15 cellular contexts compared by ENCODE assay signal in the genomic region with DNA sequence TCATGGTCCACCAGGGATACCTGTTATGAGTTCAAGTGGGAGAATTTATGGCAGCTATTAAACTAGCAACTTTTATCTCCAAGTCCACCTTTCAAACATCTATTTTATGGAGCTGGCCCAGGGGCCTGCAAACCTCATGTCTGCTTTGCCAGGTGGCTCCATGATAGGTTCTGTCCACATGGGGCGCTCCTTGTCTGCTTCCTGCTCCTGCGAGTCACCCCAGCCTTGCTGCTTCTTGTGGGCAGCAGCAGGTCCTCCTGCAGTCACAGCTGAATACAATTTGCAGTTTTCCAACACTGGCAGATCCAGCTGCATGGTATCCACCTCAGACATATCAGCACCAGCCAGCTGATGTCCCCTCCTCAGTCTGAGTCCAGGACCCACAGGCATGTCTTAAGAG. TPM values are rescaled to one million over a fixed set of nuclear protein-coding genes. Genes with fewer than 3 reads are reported as not detected.
DNase-seq lines count a peak whose midpoint lies in the region; ATAC-seq, FAIRE-seq and TF ChIP-seq lines count a peak whose summit lies in the region.
"Had no signal": no experiment of that assay in that cellular context is flagged by ENCODE, and none has a peak within 500 bp of the region (broad histone marks: within the 10 kb centered on the region; RNA-seq: fewer than 3 reads in every experiment).

No MANE protein-coding gene starts in this region.

- no peaks in the 10 kb centered on the region for H3K79me2 ChIP-seq in HepG2 (ENCODE audit: insufficient read depth, low read length)

- intact Hi-C loops in HepG2 (cut with micrococcal nuclease; ENCODE audit: unreplicated experiment) (no loop called here), right lobe of liver (cut with DNase I) (no loop called here)

- H3K9me3 ChIP-seq in HepG2 (ENCODE audit: low read length) (0 out of 2 replicates have a peak, but pooled peaks cover 5% of the 10 kb centered on the region), right lobe of liver (no peaks in the 10 kb centered on the region)

- no peak overlapping the region for H3K27ac Mint-ChIP-seq in progenitor cell of endocrine pancreas
- H3K27ac Mint-ChIP-seq: activated naive CD8-positive, alpha-beta T cell treated with anti-CD3 and anti-CD28 coated beads for 36 hours; activated T-cell treated with anti-CD3 and anti-CD28 coated beads, Interleukin-2, amount 50 U/mL, for 24 hours; naive thymus-derived CD8-positive, alpha-beta T cell; T-helper 2 cell treated with Interferon-gamma antibody and Interleukin-4, amounts not matched to agents 5 μg/mL and 100 μg/mL, for 36 hours had no signal

- no peaks in the 10 kb centered on the region for H3K36me3 Mint-ChIP-seq in progenitor cell of endocrine pancreas (ENCODE audit: insufficient read depth)
- H3K36me3 Mint-ChIP-seq: activated naive CD8-positive, alpha-beta T cell treated with anti-CD3 and anti-CD28 coated beads for 36 hours; naive thymus-derived CD8-positive, alpha-beta T cell had no signal

- ATAC-seq in HepG2, result no peak
- no peak for ATAC-seq in right lobe of liver
- no peak for ATAC-seq in HG02981 (IDR thresholded peaks at IDR 0.05; ENCODE audit: unreplicated experiment)
- no peak for ATAC-seq in GM18520 (IDR thresholded peaks at IDR 0.05; ENCODE audit: unreplicated experiment)
- ATAC-seq: naive thymus-derived CD8-positive, alpha-beta T cell had no signal

- in situ Hi-C loops in HepG2 (cut with HindIII; ENCODE audit: extremely low pct_ligation_motif_present, low pct_unique_long_range_greater_than_20kb), result no loop called here

- no TSS peak for BruUV-seq in HepG2 (replicated peaks; lab: Mats Ljungman, UMichigan)

- TF ChIP-seq EP300 in HepG2 (IDR thresholded peaks at IDR 0.05; ENCODE audit: low read depth in 2 of 2, low read length in 2 of 2), result no peak
- TF ChIP-seq EP300 in HepG2 (CRISPR knock-in tag; IDR thresholded peaks at IDR 0.05; ENCODE audit: borderline replicate concordance), result no peak

- no peaks in the 10 kb centered on the region for H3K27me3 ChIP-seq in HepG2 (ENCODE audit: control insufficient read depth in 1 of 2, insufficient read depth in 2 of 2, low read length in 2 of 2)
- no peaks in the 10 kb centered on the region for H3K27me3 ChIP-seq in right lobe of liver

- no peak overlapping the region for H3K4me2 ChIP-seq in HepG2 (ENCODE audit: low read depth, low read length)

- H3K36me3 ChIP-seq in HepG2 (replicated peaks in 1 of 2; ENCODE audit: control insufficient read depth in 1 of 2, insufficient read depth in 2 of 2, low read length in 2 of 2), result no peaks in the 10 kb centered on the region
- H3K36me3 ChIP-seq in right lobe of liver, result no peaks in the 10 kb centered on the region

- H3K9me3 Mint-ChIP-seq in progenitor cell of endocrine pancreas (ENCODE audit: low read depth), result no peaks in the 10 kb centered on the region
- H3K9me3 Mint-ChIP-seq: activated naive CD8-positive, alpha-beta T cell treated with anti-CD3 and anti-CD28 coated beads for 36 hours; activated T-cell treated with anti-CD3 and anti-CD28 coated beads, Interleukin-2, amount 50 U/mL, for 24 hours; naive thymus-derived CD8-positive, alpha-beta T cell; T-helper 2 cell treated with Interferon-gamma antibody and Interleukin-4, amounts not matched to agents 5 μg/mL and 100 μg/mL, for 36 hours had no signal

- peaks cover 6% of the 10 kb centered on the region; the same call in 1 of the 2 replicates for H3K4me1 ChIP-seq in HepG2 (ENCODE audit: insufficient read depth, low read length)
- H3K4me1 ChIP-seq in right lobe of liver, result no peaks in the 10 kb centered on the region

- no peak overlapping the region for H3K4me3 Mint-ChIP-seq in progenitor cell of endocrine pancreas (ENCODE audit: low read depth)
- H3K4me3 Mint-ChIP-seq: activated naive CD8-positive, alpha-beta T cell treated with anti-CD3 and anti-CD28 coated beads for 36 hours; activated T-cell treated with anti-CD3 and anti-CD28 coated beads, Interleukin-2, amount 50 U/mL, for 24 hours; naive thymus-derived CD8-positive, alpha-beta T cell; T-helper 2 cell treated with Interferon-gamma antibody and Interleukin-4, amounts not matched to agents 5 μg/mL and 100 μg/mL, for 36 hours had no signal

- H3K4me3 ChIP-seq in HepG2 (replicated peaks in 1 of 3; ENCODE audit: insufficient read depth in 1 of 3, low read depth in 2 of 3, low read length in 3 of 3) (no peak overlapping the region), right lobe of liver (no peak overlapping the region), cardiac fibroblast (replicated peaks in 1 of 2; ENCODE audit: low read depth in 2 of 2, low read length in 2 of 2) (no peak overlapping the region)

- CTCF ChIA-PET in HepG2 (lab: Yijun Ruan, JAX; ENCODE audit: low intra/inter-chr PET ratio, low total read pairs), result no interaction called here

- DNase-seq in HepG2 (ENCODE audit: low spot score) (peak; percentile 7), right lobe of liver (no peak), LHCN-M2 (ENCODE audit: low read depth) (peak; percentile 5), cardiac fibroblast (ENCODE audit: low read depth in 2 of 2) (peak in 1 of 2 donors; percentile 30), progenitor cell of endocrine pancreas (ENCODE audit: low spot score, unreplicated experiment) (no peak), SW480 (ENCODE audit: low spot score) (no peak)
- DNase-seq: activated naive CD8-positive, alpha-beta T cell treated with anti-CD3 and anti-CD28 coated beads for 36 hours; activated T-cell treated with anti-CD3 and anti-CD28 coated beads, Interleukin-2, amount 50 U/mL, for 24 hours; effector memory CD4-positive, alpha-beta T cell; naive thymus-derived CD8-positive, alpha-beta T cell; substantia nigra had no signal

- H3K27me3 Mint-ChIP-seq in progenitor cell of endocrine pancreas, result peaks cover 4% of the 10 kb centered on the region

- POLR2A ChIA-PET in HepG2 (lab: Yijun Ruan, JAX), result no interaction called here

- 0 out of 2 replicates have a peak, but pooled peaks have one; percentile 14 for TF ChIP-seq CTCF in HepG2 (CRISPR knock-in tag; IDR thresholded peaks at IDR 0.05)
- TF ChIP-seq CTCF in right lobe of liver (IDR thresholded peaks at IDR 0.05), result no peak
- TF ChIP-seq CTCF in cardiac fibroblast (IDR thresholded peaks at IDR 0.05; ENCODE audit: low read depth, low read length), result peak; percentile 36
- TF ChIP-seq CTCF in progenitor cell of endocrine pancreas (IDR thresholded peaks at IDR 0.05; ENCODE audit: unreplicated experiment), result peak; percentile 15

- FAIRE-seq in HepG2 (lab: Jason Lieb, UNC), result no peak

- TF ChIP-seq RAD21 in HepG2 (CRISPR knock-in tag; IDR thresholded peaks at IDR 0.05), result no peak

- no peaks in the 10 kb centered on the region for H4K20me1 ChIP-seq in HepG2 (ENCODE audit: insufficient read depth, low read length)

- peaks cover 15% of the 10 kb centered on the region for H3K4me1 Mint-ChIP-seq in progenitor cell of endocrine pancreas (ENCODE audit: low read depth)
- H3K4me1 Mint-ChIP-seq: activated naive CD8-positive, alpha-beta T cell treated with anti-CD3 and anti-CD28 coated beads for 36 hours; naive thymus-derived CD8-positive, alpha-beta T cell had no signal

- WGBS in HepG2 (ENCODE audit: low lambda C conversion rate), result 58% methylated on average over 2 of the region's 2 CpGs
- 92% methylated on average over 2 of the region's 2 CpGs for WGBS in right lobe of liver (ENCODE audit: insufficient coverage, low coverage, low lambda C conversion rate, missing lambda C conversion rate)

- H2AFZ ChIP-seq in HepG2 (ENCODE audit: low read length), result no peak overlapping the region

- no peak overlapping the region for H3K9ac ChIP-seq in HepG2 (ENCODE audit: insufficient read depth, low read depth, low read length)

- H3K27ac ChIP-seq in HepG2 (ENCODE audit: extremely low read length, insufficient read depth, low read length) (no peak overlapping the region), right lobe of liver (no peak overlapping the region)

- TF ChIP-seq POLR2A in HepG2 (IDR thresholded peaks at IDR 0.05; ENCODE audit: insufficient read depth in 1 of 2, low read depth in 2 of 2, low read length in 2 of 2), result no peak
- no peak for TF ChIP-seq POLR2A in right lobe of liver (IDR thresholded peaks at IDR 0.05)

TF ChIP-seq in HepG2, 621 proteins besides CTCF, POLR2A, EP300 and RAD21 (continues in another document):
- 0 out of 2 replicates have a peak, but pooled peaks have one; percentile 21 for TF ChIP-seq STAG1 (CRISPR knock-in tag; IDR thresholded peaks at IDR 0.05)
- TF ChIP-seq, protein P1, sequence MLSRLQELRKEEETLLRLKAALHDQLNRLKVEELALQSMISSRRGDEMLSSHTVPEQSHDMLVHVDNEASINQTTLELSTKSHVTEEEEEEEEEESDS (CRISPR knock-in tag; IDR thresholded peaks at IDR 0.05; ENCODE audit: borderline replicate concordance), result no peak

RNA-seq across cellular contexts. Expression of gene FRRS1L, which starts 39.6 kb away (rescaled TPM):
- total RNA-seq in HepG2 (2016; rRNA removed; fragmentation: Illumina TruSeq; extraction: Trizol), result 0.02 TPM in 1 of 2 replicates, not detected in the other
- 0.61 and 0.71 TPM in 2 replicates for total RNA-seq in HepG2 (2016; cell fraction: cytosol; rRNA removed; fragmentation: Illumina TruSeq; extraction: Trizol; ENCODE audit: low read depth)
- 0.04 TPM in 1 of 2 replicates, not detected in the other for total RNA-seq in HepG2 (2016; cell fraction: insoluble cytoplasmic fraction; rRNA removed; fragmentation: Illumina TruSeq; extraction: Trizol)
- 0.07 and 0.09 TPM in 2 replicates for total RNA-seq in HepG2 (2016; cell fraction: membrane; rRNA removed; fragmentation: Illumina TruSeq; extraction: Trizol)
- total RNA-seq in HepG2 (2016; cell fraction: nucleus; rRNA removed; fragmentation: Illumina TruSeq; extraction: Trizol), result not detected in 2 replicates
- polyA plus RNA-seq in HepG2 (2011; rRNA removed), result 0.01 and 0.03 TPM in 2 replicates
- 0.01 and 0.04 TPM in 2 replicates for polyA plus RNA-seq in HepG2 (2011; cell fraction: cytosol; rRNA removed)
- polyA plus RNA-seq in HepG2 (2011; cell fraction: nucleus; rRNA removed), result 0.03 TPM in 1 of 2 replicates, not detected in the other
- 0.01 TPM in 2 replicates for polyA plus RNA-seq in HepG2 (2012)
- polyA plus RNA-seq in HepG2 (2016; cell fraction: cytosol; fragmentation: Illumina TruSeq; extraction: Trizol; ENCODE audit: low read depth), result 0.27 and 0.28 TPM in 2 replicates
- polyA plus RNA-seq in HepG2 (2016; cell fraction: insoluble cytoplasmic fraction; fragmentation: Illumina TruSeq; extraction: Trizol; ENCODE audit: low read depth), result not detected in 2 replicates
- polyA plus RNA-seq in HepG2 (2016; cell fraction: membrane; fragmentation: Illumina TruSeq; extraction: Trizol; ENCODE audit: low read depth), result 0.03 and 0.06 TPM in 2 replicates
- not detected in 2 replicates for polyA plus RNA-seq in HepG2 (2016; cell fraction: nucleus; fragmentation: Illumina TruSeq; extraction: Trizol; ENCODE audit: insufficient read depth, low read depth)
- polyA minus RNA-seq in HepG2 (2011; rRNA and poly(A)+ RNA removed; ENCODE audit: low replicate concordance), result 0.04 TPM in 1 of 2 replicates, not detected in the other
- 0.09 and 0.20 TPM in 2 replicates for polyA minus RNA-seq in HepG2 (2011; cell fraction: cytosol; rRNA and poly(A)+ RNA removed)
- 0.12 TPM in 1 of 2 replicates, not detected in the other for polyA minus RNA-seq in HepG2 (2011; cell fraction: nucleus; rRNA and poly(A)+ RNA removed)
- not detected for total RNA-seq in right lobe of liver
- under 0.01 TPM in 1 of 2 replicates, not detected in the other for total RNA-seq in LHCN-M2 (2014; rRNA removed)
- 0.27 TPM for polyA plus RNA-seq in LHCN-M2 (2012)
- total RNA-seq in progenitor cell of endocrine pancreas, result 4.9 and 6.1 TPM in 2 replicates
- total RNA-seq: activated naive CD8-positive, alpha-beta T cell treated with anti-CD3 and anti-CD28 coated beads for 36 hours; HT1080; naive thymus-derived CD8-positive, alpha-beta T cell had no signal
- polyA plus RNA-seq: naive thymus-derived CD8-positive, alpha-beta T cell had no signal

Comparison
In these comparisons a context has a peak if more than half of its experiments do, and no peak if none do; other contexts are left out.
1. DNase-seq: peak in HepG2 (single experiment) and LHCN-M2 (single experiment); none in right lobe of liver (0 of 3), progenitor cell of endocrine pancreas (single experiment) and SW480 (single experiment).
2. CTCF ChIP-seq: peak in HepG2 (single experiment), cardiac fibroblast (single experiment) and progenitor cell of endocrine pancreas (single experiment); none in right lobe of liver (0 of 4).